10 cellular contexts compared by ENCODE assay signal in genomic region chr11:95641506-95641905, GRCh38.
DNase-seq lines count a peak whose midpoint lies in the region; ATAC-seq and TF ChIP-seq lines count a peak whose summit lies in the region.
"Had no signal": no experiment of that assay in that cellular context is flagged by ENCODE, and none has a peak within 500 bp of the region (broad histone marks: within the 10 kb centered on the region; RNA-seq: fewer than 3 reads in every experiment).

No MANE protein-coding gene starts in this region.

- H3K4me3 Mint-ChIP-seq in T-helper 17 cell = peak overlapping the region; percentile 52
- no peak overlapping the region for H3K4me3 Mint-ChIP-seq in natural killer cell

- H3K4me1 Mint-ChIP-seq in T-helper 17 cell (peaks cover 11% of the 10 kb centered on the region), natural killer cell (peaks cover 6 to 7% of the 10 kb centered on the region in 2 donors)

- intact Hi-C loops in left cardiac atrium (cut with DNase I) = no loop called here
- intact Hi-C loops in cardiac septum (cut with DNase I) = no loop called here
- intact Hi-C loops in natural killer cell (cut with micrococcal nuclease) = no loop called here

- no peak for TF ChIP-seq CTCF in natural killer cell (IDR thresholded peaks at IDR 0.05)

- H3K9me3 ChIP-seq in T-helper 17 cell (ENCODE audit: control insufficient read depth, low read length, poor library complexity, severe bottlenecking) = no peaks in the 10 kb centered on the region

- DNase-seq in left cardiac atrium (no peak), cardiac septum (ENCODE audit: low spot score) (no peak), T-helper 17 cell (no peak), natural killer cell (no peak), iPS-NIHi11 (ENCODE audit: low spot score) (no peak), dermis blood vessel endothelial cell (no peak), KG1 (lab: John Stamatoyannopoulos, UW) (no peak)
- DNase-seq: DND-41 had no signal

- no peaks in the 10 kb centered on the region for H3K36me3 Mint-ChIP-seq in T-helper 17 cell (ENCODE audit: low read depth)
- H3K36me3 Mint-ChIP-seq in natural killer cell = no peaks in the 10 kb centered on the region

- H3K9me3 Mint-ChIP-seq in natural killer cell = no peaks in the 10 kb centered on the region

- H3K27me3 Mint-ChIP-seq in T-helper 17 cell (no peaks in the 10 kb centered on the region), natural killer cell (ENCODE audit: low read depth in 2 of 2) (no peaks in the 10 kb centered on the region)

- peak; percentile 27 to 96 for ATAC-seq in left cardiac atrium
- peak; percentile 99 for ATAC-seq in HG03025 (IDR thresholded peaks at IDR 0.05; ENCODE audit: low FRiP score, unreplicated experiment)
- peak; percentile 83 for ATAC-seq in T-helper 17 cell
- peak in 2 of 3 donors; percentile 41 to 43 for ATAC-seq in natural killer cell
- ATAC-seq: foreskin keratinocyte had no signal

- H3K27ac Mint-ChIP-seq in T-helper 17 cell (peak overlapping the region; percentile 67), natural killer cell (no peak overlapping the region)

Comparison
In these comparisons a context has a peak if more than half of its experiments do, and no peak if none do; other contexts are left out.
1. ATAC-seq: peak in every context shown above with its lines; median percentile 99 in HG03025; 83 in T-helper 17 cell; 62 in left cardiac atrium; 42 in natural killer cell.